In genomic region chr4:74969507-74970474, GRCh38 we compare ENCODE assay signal across 11 cellular contexts. TPM values are rescaled to one million over a fixed set of nuclear protein-coding genes. Genes with fewer than 3 reads are reported as not detected.
DNase-seq lines count a peak whose midpoint lies in the region; TF ChIP-seq lines count a peak whose summit lies in the region.
"Had no signal": no experiment of that assay in that cellular context is flagged by ENCODE, and none has a peak within 500 bp of the region (broad histone marks: within the 10 kb centered on the region; RNA-seq: fewer than 3 reads in every experiment).

No MANE protein-coding gene starts in this region.

- H3K36me3 ChIP-seq in Caco-2 (ENCODE audit: control insufficient read depth, insufficient read depth, low read length) (no peaks in the 10 kb centered on the region), OCI-LY3 (replicated peaks; ENCODE audit: low read depth, low read length) (peaks cover 73% of the 10 kb centered on the region), neural progenitor cell (no peaks in the 10 kb centered on the region)
- H3K36me3 ChIP-seq: ovary had no signal

- H3K4me1 ChIP-seq in Caco-2 (peaks cover 24% of the 10 kb centered on the region), OCI-LY3 (ENCODE audit: low read length) (peaks cover 68% of the 10 kb centered on the region), neural progenitor cell (no peaks in the 10 kb centered on the region)

- H3F3A ChIP-seq in neural progenitor cell (ENCODE audit: low read depth) = no peaks in the 10 kb centered on the region

- H3K4me3 Mint-ChIP-seq in Caco-2 (ENCODE audit: unreplicated experiment) (no peak overlapping the region), glutamatergic neuron (ENCODE audit: unreplicated experiment) (no peak overlapping the region), neural progenitor cell (no peak overlapping the region)
- H3K4me3 Mint-ChIP-seq: T-helper 1 cell treated with Interleukin-12 subunit alpha and Interleukin-12 subunit beta and Interleukin-4 antibody, amounts not matched to agents 30 μg/mL and 1 μg/mL, for 36 hours had no signal

- H3K4me1 Mint-ChIP-seq in Caco-2 (ENCODE audit: low read depth, unreplicated experiment) (peaks cover 10% of the 10 kb centered on the region), glutamatergic neuron (ENCODE audit: low read depth, unreplicated experiment) (peaks cover 3% of the 10 kb centered on the region), neural progenitor cell (no peaks in the 10 kb centered on the region)

- H3K9me3 Mint-ChIP-seq in Caco-2 (ENCODE audit: unreplicated experiment) (peaks cover 10% of the 10 kb centered on the region), glutamatergic neuron (ENCODE audit: unreplicated experiment) (no peaks in the 10 kb centered on the region), neural progenitor cell (peaks cover 9% of the 10 kb centered on the region)
- H3K9me3 Mint-ChIP-seq: T-helper 1 cell treated with Interleukin-12 subunit alpha and Interleukin-12 subunit beta and Interleukin-4 antibody, amounts not matched to agents 30 μg/mL and 1 μg/mL, for 36 hours had no signal

- CTCF ChIA-PET in Caco-2 (lab: Charles Lee) = interaction anchor here (0.8 to 0.9 kb wide), 3 partner anchors 22 to 96 kb away, joined by 3 to 4 read pairs (median 4); partner anchors contain the start of gene PARM1

- H3K27me3 ChIP-seq in Caco-2 (replicated peaks; ENCODE audit: control insufficient read depth, insufficient read depth, low read length) (no peaks in the 10 kb centered on the region), OCI-LY3 (ENCODE audit: low read depth, low read length) (no peaks in the 10 kb centered on the region), neural progenitor cell (no peaks in the 10 kb centered on the region)
- H3K27me3 ChIP-seq: ovary had no signal

- H4K20me1 ChIP-seq in OCI-LY3 (ENCODE audit: insufficient read depth, low read length) (peaks cover 85% of the 10 kb centered on the region), neural progenitor cell (ENCODE audit: low read depth) (no peaks in the 10 kb centered on the region)

- H3K9ac ChIP-seq in OCI-LY3 (ENCODE audit: low read length) (peak overlapping the region; percentile 46; the same call in 1 of the 2 replicates), neural progenitor cell (no peak overlapping the region)

- H3K27ac ChIP-seq in OCI-LY3 (ENCODE audit: low read length) = peak overlapping the region; percentile 82
- H3K27ac ChIP-seq in neural progenitor cell = no peak overlapping the region
- H3K27ac ChIP-seq: ovary had no signal

- peaks cover 100% of the 10 kb centered on the region for H3K79me2 ChIP-seq in OCI-LY3 (ENCODE audit: low read length)
- H3K79me2 ChIP-seq in neural progenitor cell (ENCODE audit: low read depth) = no peaks in the 10 kb centered on the region

- intact Hi-C loops in Caco-2 (cut with micrococcal nuclease; ENCODE audit: unreplicated experiment) (no loop called here), head of caudate nucleus (cut with DNase I) (no loop called here)

- H3K4me2 ChIP-seq in OCI-LY3 (ENCODE audit: low read length) = peak overlapping the region; percentile 55
- H3K4me2 ChIP-seq in neural progenitor cell = no peak overlapping the region

- H3K9me3 ChIP-seq in Caco-2 = no peaks in the 10 kb centered on the region
- no peaks in the 10 kb centered on the region for H3K9me3 ChIP-seq in OCI-LY3 (ENCODE audit: insufficient read depth, low read length)
- H3K9me3 ChIP-seq in neural progenitor cell (ENCODE audit: low read depth) = no peaks in the 10 kb centered on the region
- H3K9me3 ChIP-seq: ovary had no signal

- DNase-seq in Caco-2 (peak; percentile 43 to 51), glutamatergic neuron (no peak), neural progenitor cell (ENCODE audit: low spot score) (peak; percentile 14), UCSD-AML1 (lab: John Stamatoyannopoulos, UW; ENCODE audit: unreplicated experiment) (no peak), SW480 (ENCODE audit: low spot score) (no peak), head of caudate nucleus (no peak)
- no peak for DNase-seq in activated T-cell treated with anti-CD3 and anti-CD28 coated beads, Interleukin-2, amount 50 U/mL, for 1 hour
- DNase-seq: GOT3, ovary had no signal

- H3K27me3 Mint-ChIP-seq in Caco-2 (ENCODE audit: insufficient read depth, unreplicated experiment) = no peaks in the 10 kb centered on the region
- peaks cover 2% of the 10 kb centered on the region for H3K27me3 Mint-ChIP-seq in glutamatergic neuron (ENCODE audit: unreplicated experiment)
- peaks cover 3% of the 10 kb centered on the region for H3K27me3 Mint-ChIP-seq in neural progenitor cell (ENCODE audit: insufficient read depth, low read depth)

- TF ChIP-seq CTCF in Caco-2 (IDR thresholded peaks at IDR 0.05; ENCODE audit: insufficient read depth in 1 of 2, low read depth in 1 of 2, low read length in 1 of 2, severe bottlenecking in 1 of 2, unreplicated experiment in 1 of 2) (peak in 1 of 2 experiments; percentile 35), OCI-LY3 (IDR thresholded peaks at IDR 0.05; ENCODE audit: low read depth, low read length) (peak; percentile 5; the same call in 1 of the 2 replicates), glutamatergic neuron (IDR thresholded peaks at IDR 0.05; ENCODE audit: partially characterized antibody, unreplicated experiment) (peak; percentile 20), neural progenitor cell (IDR thresholded peaks at IDR 0.05) (peak; percentile 31)

- H3K36me3 Mint-ChIP-seq in Caco-2 (ENCODE audit: insufficient read depth, unreplicated experiment) (no peaks in the 10 kb centered on the region), glutamatergic neuron (ENCODE audit: unreplicated experiment) (peaks cover under 1% of the 10 kb centered on the region), neural progenitor cell (peaks cover 27% of the 10 kb centered on the region)

- BruUV-seq in Caco-2 (replicated peaks; lab: Mats Ljungman, UMichigan) = no TSS peak

- POLR2A ChIA-PET in Caco-2 (lab: Charles Lee) = no interaction called here

- H3K27ac Mint-ChIP-seq in Caco-2 (ENCODE audit: unreplicated experiment) (no peak overlapping the region), glutamatergic neuron (ENCODE audit: unreplicated experiment) (no peak overlapping the region), neural progenitor cell (no peak overlapping the region)
- H3K27ac Mint-ChIP-seq: T-helper 1 cell treated with Interleukin-12 subunit alpha and Interleukin-12 subunit beta and Interleukin-4 antibody, amounts not matched to agents 30 μg/mL and 1 μg/mL, for 36 hours had no signal

- no peak overlapping the region for H2AFZ ChIP-seq in OCI-LY3 (ENCODE audit: low read depth, low read length)
- no peak overlapping the region for H2AFZ ChIP-seq in neural progenitor cell (replicated peaks)

- H3K4me3 ChIP-seq in Caco-2 (ENCODE audit: low read depth, low read length) (no peak overlapping the region), OCI-LY3 (ENCODE audit: low read length) (peak overlapping the region; percentile 16; the same call in 1 of the 2 replicates), neural progenitor cell (no peak overlapping the region)
- H3K4me3 ChIP-seq: ovary had no signal

RNA-seq across cellular contexts. Expression of gene PARM1, which starts 36.9 kb away (rescaled TPM):
- total RNA-seq in Caco-2 (2022) (1.7 and 2.3 TPM in 2 replicates), glutamatergic neuron (ENCODE audit: unreplicated experiment) (94.3 TPM), neural progenitor cell (ENCODE audit: low replicate concordance) (1.2 and 1.6 TPM in 2 replicates)

Comparison
In these comparisons a context has a peak if more than half of its experiments do, and no peak if none do; other contexts are left out.
1. DNase-seq: peak in Caco-2 (2 of 2) and neural progenitor cell (single experiment); none in glutamatergic neuron (single experiment), UCSD-AML1 (single experiment), SW480 (single experiment), activated T-cell treated with anti-CD3 and anti-CD28 coated beads, Interleukin-2, amount 50 U/mL, for 1 hour (single experiment) and head of caudate nucleus (0 of 42).
2. RNA of gene PARM1, which starts 36.9 kb away (total RNA-seq): 94.3 TPM in glutamatergic neuron (single experiment); 1.7 to 2.3 TPM in Caco-2 and 1.2 to 1.6 TPM in neural progenitor cell; every median in the first group is over 10 times any median in the second.